21 cellular contexts compared by ENCODE assay signal in the genomic region with DNA sequence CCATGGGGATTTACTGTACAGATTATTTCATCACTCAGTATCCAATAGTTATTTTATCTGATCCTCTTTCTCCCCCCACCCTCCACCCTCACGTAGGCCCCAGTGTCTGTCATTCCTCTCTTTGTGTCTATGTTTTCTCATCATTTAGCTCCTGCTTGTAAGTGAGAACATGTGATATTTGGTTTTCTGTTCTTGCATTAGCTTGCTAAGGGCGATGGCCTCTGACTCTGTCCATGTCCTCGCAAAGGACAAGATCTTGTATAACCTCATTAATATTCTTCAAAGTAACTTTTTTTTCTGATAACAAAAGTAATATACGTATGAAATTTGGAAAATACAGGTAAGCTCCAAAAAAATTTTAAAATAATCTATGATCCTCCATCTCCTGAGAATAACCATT.
"Had no signal": no experiment of that assay in that cellular context is flagged by ENCODE, and none has a peak within 500 bp of the region (broad histone marks: within the 10 kb centered on the region; RNA-seq: fewer than 3 reads in every experiment).

No MANE protein-coding gene starts in this region.

- DNase-seq: colonic mucosa; cortex of kidney; dermis blood vessel endothelial cell; dorsolateral prefrontal cortex; effector CD4-positive, alpha-beta T cell; effector CD8-positive, alpha-beta T cell; effector memory CD4-positive, alpha-beta T cell; effector memory CD8-positive, alpha-beta T cell; endodermal cell; erythroblast; esophagus squamous epithelium; foreskin fibroblast; foreskin keratinocyte; foreskin melanocyte; gastrocnemius medialis; glutamatergic neuron; head of caudate nucleus; heart left ventricle; heart right ventricle had no signal

- ATAC-seq: effector memory CD8-positive, alpha-beta T cell; esophagus mucosa; foreskin keratinocyte; gastrocnemius medialis; gastroesophageal sphincter; heart left ventricle; heart right ventricle had no signal
